8 cellular contexts compared by ENCODE assay signal in genomic region chr7:99374121-99375064, GRCh38. TPM values are rescaled to one million over a fixed set of nuclear protein-coding genes. Genes with fewer than 3 reads are reported as not detected.
DNase-seq lines count a peak whose midpoint lies in the region; ATAC-seq and TF ChIP-seq lines count a peak whose summit lies in the region.

ARPC1B (plus strand) TSS chr7:99374730; CDS start chr7:99385715, 10,985 bp downstream.

- H3K4me1 Mint-ChIP-seq in activated B cell treated with CpG ODN at 0.5 μM for 24 hours: peaks cover 33% of the 10 kb centered on the region

- H3K36me3 Mint-ChIP-seq in activated B cell treated with CpG ODN at 0.5 μM for 24 hours (ENCODE audit: low read depth): peaks cover 18% of the 10 kb centered on the region

- H3K9me3 Mint-ChIP-seq in activated B cell treated with CpG ODN at 0.5 μM for 24 hours: no peaks in the 10 kb centered on the region

- no peak for TF ChIP-seq CTCF in activated B cell treated with CpG ODN at 0.5 μM for 24 hours (IDR thresholded peaks at IDR 0.05)

- intact Hi-C loops in activated B cell treated with CpG ODN at 0.5 μM for 24 hours (cut with micrococcal nuclease): loop anchor here (1.0 to 10.0 kb wide), 8 partner anchors 9 to 180 kb away; partner anchors contain the start of genes ARPC1A, ATP5MF, BUD31 and CPSF4

- peak within 1 kb of the TSS; percentile 83 for H3K4me3 Mint-ChIP-seq in activated B cell treated with CpG ODN at 0.5 μM for 24 hours

- H3K27me3 Mint-ChIP-seq in activated B cell treated with CpG ODN at 0.5 μM for 24 hours: no peaks in the 10 kb centered on the region

- DNase-seq in NCI-H2081 (lab: John Stamatoyannopoulos, UW): peak; percentile 44 to 45
- no peak for DNase-seq in NCI-H2081 treated with DMSO at 0.1 percent for 48 hours (lab: John Stamatoyannopoulos, UW)
- DNase-seq in NCI-H1105 (lab: John Stamatoyannopoulos, UW): peak; percentile 68
- peak; percentile 78 for DNase-seq in activated B cell treated with CpG ODN at 0.5 μM for 24 hours
- peak; percentile 76 for DNase-seq in central memory CD4-positive, alpha-beta T cell
- peak; percentile 37 for DNase-seq in kidney glomerular epithelial cell (lab: John Stamatoyannopoulos, UW)
- DNase-seq in stimulated activated CD4-positive, alpha-beta T cell treated with anti-CD3 and anti-CD28 coated beads, Interleukin-1b, Interleukin-23, amount 100 ng/mL, for 48 hours: peak; percentile 86

- POLR2A ChIA-PET in activated B cell treated with CpG ODN at 0.5 μM for 24 hours (lab: Charles Lee): interaction anchor here (0.6 to 10.5 kb wide), 15 partner anchors 12 to 496 kb away, joined by 3 to 189 read pairs (median 6); partner anchors contain the start of genes BUD31, PDAP1, PTCD1 and TRRAP

- ATAC-seq in HG02610 (IDR thresholded peaks at IDR 0.05; ENCODE audit: unreplicated experiment): peak; percentile 53
- peak; percentile 74 for ATAC-seq in activated B cell treated with CpG ODN at 0.5 μM for 24 hours (ENCODE audit: low read depth)

- H3K27ac Mint-ChIP-seq in activated B cell treated with CpG ODN at 0.5 μM for 24 hours: peak within 1 kb of the TSS; percentile 79

- CTCF ChIA-PET in activated B cell treated with CpG ODN at 0.5 μM for 24 hours (lab: Charles Lee): interaction anchor here (0.7 to 2.3 kb wide), 3 partner anchors 13 to 35 kb away, joined by 3 to 6 read pairs (median 3); partner anchors contain the start of gene BUD31

RNA-seq across cellular contexts. Expression of gene ARPC1B, which starts in this region (rescaled TPM):
- 300 and 312 TPM in 2 replicates for total RNA-seq in activated B cell treated with CpG ODN at 0.5 μM for 24 hours
